Comparison of ENCODE assay signal across 12 cellular contexts in the genomic region with DNA sequence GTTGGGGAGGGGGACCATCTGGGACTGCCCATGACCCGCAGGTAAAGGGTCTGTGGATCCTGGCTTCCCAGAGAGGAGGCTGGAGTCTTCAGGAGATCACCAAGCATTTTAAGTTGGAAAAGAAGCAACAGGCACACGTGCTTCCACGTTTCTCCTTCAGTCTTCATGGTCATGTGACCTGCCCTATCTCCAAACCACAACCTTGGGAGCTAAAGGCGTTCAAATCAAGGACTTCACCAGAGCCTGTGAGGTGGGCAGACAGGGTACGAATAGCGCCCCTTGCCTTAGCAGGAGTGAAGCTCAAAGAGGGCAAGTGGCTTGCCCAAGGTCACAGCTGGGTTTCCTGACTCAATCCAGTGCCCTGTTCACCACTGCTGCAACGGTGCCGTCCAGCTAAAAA. TPM values are rescaled to one million over a fixed set of nuclear protein-coding genes. Genes with fewer than 3 reads are reported as not detected.
DNase-seq lines count a peak whose midpoint lies in the region; ATAC-seq and TF ChIP-seq lines count a peak whose summit lies in the region.
"Had no signal": no experiment of that assay in that cellular context is flagged by ENCODE, and none has a peak within 500 bp of the region (broad histone marks: within the 10 kb centered on the region; RNA-seq: fewer than 3 reads in every experiment).

No MANE protein-coding gene starts in this region.

- H4K20me1 ChIP-seq in SK-N-SH (ENCODE audit: insufficient read depth): peaks cover 35% of the 10 kb centered on the region

- WGBS in suprapubic skin: 73% methylated on average over 8 of the region's 8 CpGs
- 100% methylated on average over 2 of the region's 8 CpGs for WGBS in SK-N-SH (ENCODE audit: low lambda C conversion rate)

- no peaks in the 10 kb centered on the region for H3K27me3 Mint-ChIP-seq in activated CD4-positive, alpha-beta T cell treated with anti-CD3 and anti-CD28 coated beads, Interleukin-2, amount 10 ng/mL, durations not matched to agents 7 days and 5 days
- H3K27me3 Mint-ChIP-seq in activated CD8-positive, alpha-beta T cell treated with anti-CD3 and anti-CD28 coated beads for 36 hours: no peaks in the 10 kb centered on the region

- H3K9me3 Mint-ChIP-seq in activated CD4-positive, alpha-beta T cell treated with anti-CD3 and anti-CD28 coated beads, Interleukin-2, amount 10 ng/mL, durations not matched to agents 7 days and 5 days: no peaks in the 10 kb centered on the region
- no peaks in the 10 kb centered on the region for H3K9me3 Mint-ChIP-seq in activated CD8-positive, alpha-beta T cell treated with anti-CD3 and anti-CD28 coated beads for 36 hours

- no peaks in the 10 kb centered on the region for H3F3A ChIP-seq in SK-N-SH (replicated peaks; ENCODE audit: insufficient read depth)

- no peak overlapping the region for H3K4me2 ChIP-seq in SK-N-SH

- H3K27ac ChIP-seq in layer of hippocampus (ENCODE audit: low read depth, low read length) (peak overlapping the region; percentile 8), suprapubic skin (peak overlapping the region; percentile 9), SK-N-SH (ENCODE audit: low read depth in 2 of 2, low read length in 1 of 2) (no peak overlapping the region)

- no peak overlapping the region for H3K4me3 Mint-ChIP-seq in activated CD4-positive, alpha-beta T cell treated with anti-CD3 and anti-CD28 coated beads, Interleukin-2, amount 10 ng/mL, durations not matched to agents 7 days and 5 days
- no peak overlapping the region for H3K4me3 Mint-ChIP-seq in activated CD8-positive, alpha-beta T cell treated with anti-CD3 and anti-CD28 coated beads for 36 hours

- CTCF ChIA-PET in activated CD4-positive, alpha-beta T cell treated with anti-CD3 and anti-CD28 coated beads, Interleukin-2, amount 10 ng/mL, durations not matched to agents 7 days and 5 days (lab: Charles Lee): interaction anchor here (0.6 to 2.0 kb wide), 4 partner anchors 10 to 1112 kb away, joined by 3 to 7 read pairs (median 3); partner anchors contain the start of gene PICK1
- CTCF ChIA-PET in activated CD8-positive, alpha-beta T cell treated with anti-CD3 and anti-CD28 coated beads for 36 hours (lab: Charles Lee): interaction anchor here (1.0 to 3.3 kb wide), 4 partner anchors 62 to 214 kb away, joined by 3 to 11 read pairs (median 4); no protein-coding TSS in a partner anchor
- CTCF ChIA-PET in SK-N-SH (lab: Yijun Ruan, JAX): interaction anchor here (0.6 kb wide), 1 partner anchor 87 kb away, joined by 3 read pairs; no protein-coding TSS in a partner anchor

- H2AFZ ChIP-seq in SK-N-SH (ENCODE audit: low read depth): no peak overlapping the region

- H3K9me3 ChIP-seq in suprapubic skin (no peaks in the 10 kb centered on the region), SK-N-SH (no peaks in the 10 kb centered on the region)

- H3K79me2 ChIP-seq in SK-N-SH (ENCODE audit: insufficient read depth): peaks cover 100% of the 10 kb centered on the region

- peaks cover 58% of the 10 kb centered on the region for H3K4me1 Mint-ChIP-seq in activated CD4-positive, alpha-beta T cell treated with anti-CD3 and anti-CD28 coated beads, Interleukin-2, amount 10 ng/mL, durations not matched to agents 7 days and 5 days
- H3K4me1 Mint-ChIP-seq in activated CD8-positive, alpha-beta T cell treated with anti-CD3 and anti-CD28 coated beads for 36 hours (ENCODE audit: low read depth): peaks cover 47% of the 10 kb centered on the region

- no peak for ATAC-seq in activated CD8-positive, alpha-beta T cell treated with anti-CD3 and anti-CD28 coated beads for 36 hours
- ATAC-seq in HG02970 (IDR thresholded peaks at IDR 0.05; ENCODE audit: low FRiP score, unreplicated experiment): no peak

- no peak for TF ChIP-seq EP300 in suprapubic skin (IDR thresholded peaks at IDR 0.05)
- TF ChIP-seq EP300 in SK-N-SH (IDR thresholded peaks at IDR 0.05; ENCODE audit: borderline replicate concordance in 1 of 2, low read depth in 1 of 2, low read length in 1 of 2): no peak

- no peak for TF ChIP-seq RAD21 in SK-N-SH (IDR thresholded peaks at IDR 0.05; ENCODE audit: low read length)

- peaks cover 10% of the 10 kb centered on the region for H3K36me3 Mint-ChIP-seq in activated CD4-positive, alpha-beta T cell treated with anti-CD3 and anti-CD28 coated beads, Interleukin-2, amount 10 ng/mL, durations not matched to agents 7 days and 5 days (ENCODE audit: low read depth)
- peaks cover 3% of the 10 kb centered on the region for H3K36me3 Mint-ChIP-seq in activated CD8-positive, alpha-beta T cell treated with anti-CD3 and anti-CD28 coated beads for 36 hours (ENCODE audit: low read depth)

- no peaks in the 10 kb centered on the region for H3K9me2 ChIP-seq in SK-N-SH

- peak overlapping the region; percentile 88 for H3K27ac Mint-ChIP-seq in activated CD4-positive, alpha-beta T cell treated with anti-CD3 and anti-CD28 coated beads, Interleukin-2, amount 10 ng/mL, durations not matched to agents 7 days and 5 days
- peak overlapping the region; percentile 78 for H3K27ac Mint-ChIP-seq in activated CD8-positive, alpha-beta T cell treated with anti-CD3 and anti-CD28 coated beads for 36 hours

- TF ChIP-seq CTCF in activated CD8-positive, alpha-beta T cell treated with anti-CD3 and anti-CD28 coated beads for 36 hours (IDR thresholded peaks at IDR 0.05): no peak
- TF ChIP-seq CTCF in suprapubic skin (IDR thresholded peaks at IDR 0.05) (no peak), SK-N-SH (IDR thresholded peaks at IDR 0.05) (no peak)

- intact Hi-C loops in activated CD8-positive, alpha-beta T cell treated with anti-CD3 and anti-CD28 coated beads for 36 hours (cut with micrococcal nuclease): no loop called here

- POLR2A ChIA-PET in activated CD4-positive, alpha-beta T cell treated with anti-CD3 and anti-CD28 coated beads, Interleukin-2, amount 10 ng/mL, durations not matched to agents 7 days and 5 days (lab: Charles Lee): no interaction called here
- POLR2A ChIA-PET in activated CD8-positive, alpha-beta T cell treated with anti-CD3 and anti-CD28 coated beads for 36 hours (lab: Charles Lee): interaction anchor here (0.5 to 1.2 kb wide), 2 partner anchors 73 to 88 kb away, joined by 3 read pairs; no protein-coding TSS in a partner anchor
- POLR2A ChIA-PET in SK-N-SH (lab: Yijun Ruan, JAX): no interaction called here

- H3K27me3 ChIP-seq in layer of hippocampus (ENCODE audit: control insufficient read depth, insufficient read depth, low read length) (no peaks in the 10 kb centered on the region), suprapubic skin (no peaks in the 10 kb centered on the region), SK-N-SH (ENCODE audit: insufficient read depth) (no peaks in the 10 kb centered on the region)

- H3K4me1 ChIP-seq in suprapubic skin: peaks cover 70% of the 10 kb centered on the region
- H3K4me1 ChIP-seq in SK-N-SH (ENCODE audit: control insufficient read depth in 1 of 2, insufficient read depth in 2 of 2, low read depth in 1 of 2, low read length in 1 of 2): no peaks in the 10 kb centered on the region

- no peak overlapping the region for H3K9ac ChIP-seq in SK-N-SH

- TF ChIP-seq POLR2A in suprapubic skin (IDR thresholded peaks at IDR 0.05): no peak

- H3K4me3 ChIP-seq in suprapubic skin: no peak overlapping the region
- H3K4me3 ChIP-seq in SK-N-SH (ENCODE audit: low read depth in 2 of 2, low read length in 1 of 2): no peak overlapping the region

- no peak for DNase-seq in activated CD4-positive, alpha-beta T cell treated with anti-CD3 and anti-CD28 coated beads, Interleukin-2, amount 10 ng/mL, durations not matched to agents 7 days and 5 days
- no peak for DNase-seq in activated CD4-positive, alpha-beta T cell treated with anti-CD3 and anti-CD28 coated beads, Interleukin-2, amount 50 U/mL, for 4 hours
- DNase-seq in activated CD8-positive, alpha-beta T cell treated with anti-CD3 and anti-CD28 coated beads for 36 hours: no peak
- no peak for DNase-seq in suprapubic skin (ENCODE audit: low spot score in 2 of 2)
- no peak for DNase-seq in SK-N-SH
- DNase-seq in NK-92 treated with Interleukin-12 subunit alpha and Interleukin-12 subunit beta, amount 100 ng/mL, for 24 hours (lab: John Stamatoyannopoulos, UW): no peak
- DNase-seq: ACHN; activated naive CD4-positive, alpha-beta T cell treated with Interleukin-2 at 50 U/mL for 16 hours; NCI-H1417; posterior cingulate gyrus had no signal

- H3K36me3 ChIP-seq in suprapubic skin (no peaks in the 10 kb centered on the region), SK-N-SH (replicated peaks in 1 of 2; ENCODE audit: control insufficient read depth in 1 of 2, insufficient read depth in 2 of 2, low read length in 1 of 2) (no peaks in the 10 kb centered on the region)

TF ChIP-seq in SK-N-SH, 30 proteins besides CTCF, POLR2A, EP300 and RAD21:
- TF ChIP-seq MAX (IDR thresholded peaks at IDR 0.05; ENCODE audit: low read depth): no peak
- TF ChIP-seq NFIC (IDR thresholded peaks at IDR 0.05; ENCODE audit: borderline replicate concordance): no peak
- TF ChIP-seq POLR2AphosphoS5 (IDR thresholded peaks at IDR 0.05; ENCODE audit: low read depth, low read length): no peak
- no peak for TF ChIP-seq SIN3A (IDR thresholded peaks at IDR 0.05; ENCODE audit: borderline replicate concordance, low read depth, low read length)

RNA-seq across cellular contexts. Expression of gene TMEM184B, which starts 6.7 kb away (rescaled TPM):
- 10 to 100 TPM; 33.8 to 34.5 TPM for total RNA-seq in activated CD4-positive, alpha-beta T cell treated with anti-CD3 and anti-CD28 coated beads, Interleukin-2, amount 10 ng/mL, durations not matched to agents 7 days and 5 days
- total RNA-seq in activated CD8-positive, alpha-beta T cell treated with anti-CD3 and anti-CD28 coated beads for 36 hours: 10 to 100 TPM; 15.7 to 16.8 TPM
- total RNA-seq in suprapubic skin: 10 to 100 TPM; 41.5 to 54.9 (median 46.0) TPM
- polyA plus RNA-seq in SK-N-SH (2012; rRNA removed): 17.4 and 25.3 TPM in 2 replicates
- polyA plus RNA-seq in SK-N-SH (2012; cell fraction: cytosol; rRNA removed): 13.1 and 18.7 TPM in 2 replicates
- polyA plus RNA-seq in SK-N-SH (2012; cell fraction: nucleus; rRNA removed): 42.9 and 45.0 TPM in 2 replicates

RNA-seq across cellular contexts. Expression of gene CSNK1E, which starts 51.1 kb away (rescaled TPM):
- total RNA-seq in activated CD4-positive, alpha-beta T cell treated with anti-CD3 and anti-CD28 coated beads, Interleukin-2, amount 10 ng/mL, durations not matched to agents 7 days and 5 days: 10 to 100 TPM; 74.3 to 81.3 TPM
- 100 to 1,000 TPM; 123 TPM for total RNA-seq in activated CD8-positive, alpha-beta T cell treated with anti-CD3 and anti-CD28 coated beads for 36 hours
- total RNA-seq in suprapubic skin: 100 to 1,000 TPM; 112 to 246 (median 160) TPM
- polyA plus RNA-seq in SK-N-SH (2012; rRNA removed): 126 and 130 TPM in 2 replicates
- 57.8 and 84.5 TPM in 2 replicates for polyA plus RNA-seq in SK-N-SH (2012; cell fraction: cytosol; rRNA removed)
- 236 and 305 TPM in 2 replicates for polyA plus RNA-seq in SK-N-SH (2012; cell fraction: nucleus; rRNA removed)

Comparison
In these comparisons a context has a peak if more than half of its experiments do, and no peak if none do; other contexts are left out.
1. H3K27ac ChIP-seq: peak in layer of hippocampus (single experiment) and suprapubic skin (single experiment); none in SK-N-SH (0 of 2).